Comparison of ENCODE assay signal across 23 cellular contexts in genomic region chr13:24007979-24008620, GRCh38.
"Had no signal": no experiment of that assay in that cellular context is flagged by ENCODE, and none has a peak within 500 bp of the region (broad histone marks: within the 10 kb centered on the region; RNA-seq: fewer than 3 reads in every experiment).

No MANE protein-coding gene starts in this region.

- FAIRE-seq: endometrium had no signal

- H3K27ac ChIP-seq: body of pancreas, cardiac muscle cell, colonic mucosa, epithelial cell of prostate, esophagus squamous epithelium, right lobe of liver, upper lobe of left lung, vagina had no signal

- DNase-seq: activated CD8-positive, alpha-beta memory T cell treated with anti-CD3 and anti-CD28 coated beads, Interleukin-2, amount 10 ng/mL, durations not matched to agents 7 days and 5 days; activated CD8-positive, alpha-beta T cell treated with anti-CD3 and anti-CD28 coated beads, Interleukin-2, amount 10 ng/mL, durations not matched to agents 7 days and 5 days; activated naive CD4-positive, alpha-beta T cell; activated T-cell treated with anti-CD3 and anti-CD28 coated beads, Interleukin-2, amount 50 U/mL, for 48 hours; body of pancreas; cerebellar nuclear complex; colonic mucosa; effector CD8-positive, alpha-beta T cell; esophagus squamous epithelium; foreskin melanocyte; left cardiac atrium; naive thymus-derived CD8-positive, alpha-beta T cell; nucleus accumbens; stimulated activated CD4-positive, alpha-beta T cell treated with anti-CD3 and anti-CD28 coated beads, Interleukin-4, amount 100 ng/mL, for 1 hour; stimulated activated naive CD8-positive, alpha-beta T cell treated with anti-CD3 and anti-CD28 coated beads, Interleukin-15, amount 100 ng/mL, for 72 hours; T-helper 2 cell; upper lobe of left lung had no signal

- H3K36me3 ChIP-seq: cardiac muscle cell, colonic mucosa, esophagus squamous epithelium, right lobe of liver, upper lobe of left lung, vagina had no signal

- H3K4me1 ChIP-seq: colonic mucosa, esophagus squamous epithelium, right lobe of liver had no signal

- H3K4me3 ChIP-seq: body of pancreas, cardiac muscle cell, colonic mucosa, esophagus squamous epithelium, right lobe of liver, upper lobe of left lung, vagina had no signal

- H3K9me3 ChIP-seq: body of pancreas, colonic mucosa, esophagus squamous epithelium, right lobe of liver, upper lobe of left lung, vagina had no signal

- ATAC-seq: activated CD8-positive, alpha-beta memory T cell treated with anti-CD3 and anti-CD28 coated beads, Interleukin-2, amount 10 ng/mL, durations not matched to agents 7 days and 5 days; activated CD8-positive, alpha-beta T cell treated with anti-CD3 and anti-CD28 coated beads, Interleukin-2, amount 10 ng/mL, durations not matched to agents 7 days and 5 days; body of pancreas; left cardiac atrium; naive thymus-derived CD8-positive, alpha-beta T cell; stimulated activated naive CD8-positive, alpha-beta T cell treated with anti-CD3 and anti-CD28 coated beads, Interleukin-15, amount 100 ng/mL, for 72 hours; WTC11 had no signal

- H3K27me3 ChIP-seq: body of pancreas, cardiac muscle cell, colonic mucosa, esophagus squamous epithelium, right lobe of liver, upper lobe of left lung, vagina had no signal
